16 cellular contexts compared by ENCODE assay signal in genomic region chr13:39408512-39408911, GRCh38.
DNase-seq lines count a peak whose midpoint lies in the region; ATAC-seq and TF ChIP-seq lines count a peak whose summit lies in the region.
"Had no signal": no experiment of that assay in that cellular context is flagged by ENCODE, and none has a peak within 500 bp of the region (broad histone marks: within the 10 kb centered on the region; RNA-seq: fewer than 3 reads in every experiment).

No MANE protein-coding gene starts in this region.

- H3K27me3 ChIP-seq in heart left ventricle = no peaks in the 10 kb centered on the region
- H3K27me3 ChIP-seq in right atrium auricular region = no peaks in the 10 kb centered on the region
- H3K27me3 ChIP-seq in fibroblast of lung (ENCODE audit: control insufficient read depth, insufficient read depth, low read length) = no peaks in the 10 kb centered on the region

- intact Hi-C loops in heart left ventricle (cut with DNase I) = loop anchor here in 2 of 10 donors (10.0 kb wide), 2 partner anchors 134 to 264 kb away; no protein-coding TSS in a partner anchor
- intact Hi-C loops in left cardiac atrium (cut with DNase I) = no loop called here
- intact Hi-C loops in left ventricle myocardium superior (cut with micrococcal nuclease) = loop anchor here (10.0 kb wide), 1 partner anchor 134 kb away; no protein-coding TSS in a partner anchor

- TF ChIP-seq CTCF in heart left ventricle (IDR thresholded peaks at IDR 0.05) = no peak
- no peak for TF ChIP-seq CTCF in right atrium auricular region (IDR thresholded peaks at IDR 0.05)
- no peak for TF ChIP-seq CTCF in fibroblast of lung (conservative IDR thresholded peaks at IDR 0.05 in 1 of 2, IDR thresholded peaks at IDR 0.05 in 1 of 2; ENCODE audit: low read depth in 1 of 2, low read length in 2 of 2)

- peak overlapping the region; percentile 19 for H3K4me2 ChIP-seq in fibroblast of lung (ENCODE audit: extremely low read depth, insufficient read depth, low read length)
- H3K4me2 ChIP-seq: A549, GM23338 had no signal

- no peak overlapping the region for H2AFZ ChIP-seq in fibroblast of lung (ENCODE audit: low read length)
- H2AFZ ChIP-seq: GM23338 had no signal

- ATAC-seq in heart left ventricle = peak in 2 of 4 donors; percentile 30 to 41
- ATAC-seq in left cardiac atrium = no peak
- ATAC-seq in left ventricle myocardium superior = peak; percentile 62
- no peak for ATAC-seq in HG03432 (IDR thresholded peaks at IDR 0.05; ENCODE audit: unreplicated experiment)
- ATAC-seq in GM21723 (IDR thresholded peaks at IDR 0.05; ENCODE audit: unreplicated experiment) = no peak
- ATAC-seq: A549, GM23338, HCT116 had no signal

- peak overlapping the region in 9 of 12 donors; percentile 17 to 54 (median 30) for H3K27ac ChIP-seq in heart left ventricle
- H3K27ac ChIP-seq in right atrium auricular region = peak overlapping the region in 1 of 2 donors; percentile 22
- no peak overlapping the region for H3K27ac ChIP-seq in fibroblast of lung (ENCODE audit: insufficient read depth, low read length)
- H3K27ac ChIP-seq: A549 had no signal

- no peak for TF ChIP-seq POLR2A in heart left ventricle (IDR thresholded peaks at IDR 0.05)

- H3K4me1 ChIP-seq in heart left ventricle = peaks cover 0 to 84% (median 56%) of the 10 kb centered on the region in 12 donors
- peaks cover 0 to 41% of the 10 kb centered on the region in 2 donors for H3K4me1 ChIP-seq in right atrium auricular region
- H3K4me1 ChIP-seq in fibroblast of lung (ENCODE audit: control insufficient read depth, extremely low read depth, insufficient read depth, low read length) = peaks cover 2% of the 10 kb centered on the region
- H3K4me1 ChIP-seq: A549 had no signal

- H3K79me2 ChIP-seq in fibroblast of lung (ENCODE audit: control insufficient read depth, insufficient read depth, low read length) = no peaks in the 10 kb centered on the region

- H3K4me3 ChIP-seq in heart left ventricle (no peak overlapping the region), right atrium auricular region (no peak overlapping the region), fibroblast of lung (replicated peaks in 1 of 4; ENCODE audit: control extremely low read depth in 1 of 4, insufficient read depth in 1 of 4, low read depth in 3 of 4, low read length in 4 of 4) (no peak overlapping the region)
- H3K4me3 ChIP-seq: A549, GM23338 had no signal

- no peak overlapping the region for H3K9ac ChIP-seq in fibroblast of lung (ENCODE audit: insufficient read depth, low read length)

- H3K36me3 ChIP-seq in heart left ventricle (no peaks in the 10 kb centered on the region), right atrium auricular region (no peaks in the 10 kb centered on the region), fibroblast of lung (ENCODE audit: control insufficient read depth, insufficient read depth, low read length) (no peaks in the 10 kb centered on the region)

- no peaks in the 10 kb centered on the region for H3K9me3 ChIP-seq in heart left ventricle
- H3K9me3 ChIP-seq in right atrium auricular region = no peaks in the 10 kb centered on the region
- H3K9me3 ChIP-seq in fibroblast of lung (ENCODE audit: control insufficient read depth, insufficient read depth, low read depth, low read length) = no peaks in the 10 kb centered on the region
- H3K9me3 ChIP-seq: A549 had no signal

- WGBS in heart left ventricle, 4 donors = 33 to 48% (median 42%) methylated on average over 3 of the region's 3 CpGs

- H4K20me1 ChIP-seq in fibroblast of lung (ENCODE audit: control insufficient read depth, extremely low read depth, insufficient read depth, low read length) = no peaks in the 10 kb centered on the region

- DNase-seq in heart left ventricle = no peak
- no peak for DNase-seq in left cardiac atrium
- DNase-seq in left ventricle myocardium superior = no peak
- no peak for DNase-seq in right atrium auricular region (ENCODE audit: low spot score)
- DNase-seq in fibroblast of lung (ENCODE audit: low read depth in 2 of 2) = no peak
- DNase-seq: 8988T; Calu3; CD4-positive, alpha-beta memory T cell; COR-L47; DMS53; H9 had no signal
